Comparison of ENCODE assay signal across 8 cellular contexts in genomic region chr12:101759396-101760047, GRCh38. TPM values are rescaled to one million over a fixed set of nuclear protein-coding genes. Genes with fewer than 3 reads are reported as not detected.
DNase-seq lines count a peak whose midpoint lies in the region; ATAC-seq and TF ChIP-seq lines count a peak whose summit lies in the region.

No MANE protein-coding gene starts in this region.

- intact Hi-C loops in sciatic nerve (cut with DNase I): no loop called here

- no peaks in the 10 kb centered on the region for H4K20me1 ChIP-seq in fibroblast of lung (ENCODE audit: control insufficient read depth, extremely low read depth, insufficient read depth, low read length)

- no peak overlapping the region for H3K27ac Mint-ChIP-seq in HFFc6

- H3K9me3 ChIP-seq in fibroblast of lung (ENCODE audit: control insufficient read depth, insufficient read depth, low read depth, low read length): no peaks in the 10 kb centered on the region

- no peaks in the 10 kb centered on the region for H3K27me3 ChIP-seq in fibroblast of lung (ENCODE audit: control insufficient read depth, insufficient read depth, low read length)

- no peaks in the 10 kb centered on the region for H3K4me1 Mint-ChIP-seq in HFFc6 (ENCODE audit: low read depth)

- DNase-seq in ELR (ENCODE audit: low read depth): peak; percentile 67
- peak; percentile 21 for DNase-seq in HFFc6
- DNase-seq in RPMI7951 (ENCODE audit: low read depth): peak; percentile 39
- peak; percentile 15 to 58 for DNase-seq in fibroblast of lung (ENCODE audit: low read depth in 2 of 2)
- DNase-seq in sciatic nerve (ENCODE audit: low spot score): no peak
- no peak for DNase-seq in NCI-H1048 (lab: John Stamatoyannopoulos, UW)
- no peak for DNase-seq in stimulated activated CD4-positive, alpha-beta T cell treated with anti-CD3 and anti-CD28 coated beads, Interleukin-4, amount 100 ng/mL, for 4 hours
- no peak for DNase-seq in activated effector memory CD4-positive, alpha-beta T cell treated with Interleukin-2 at 50 U/mL for 16 hours

- no peak overlapping the region for H3K4me2 ChIP-seq in fibroblast of lung (ENCODE audit: extremely low read depth, insufficient read depth, low read length)

- no peaks in the 10 kb centered on the region for H3K79me2 ChIP-seq in fibroblast of lung (ENCODE audit: control insufficient read depth, insufficient read depth, low read length)

- H3K4me3 Mint-ChIP-seq in HFFc6: no peak overlapping the region

- no peaks in the 10 kb centered on the region; the same call in 1 of the 2 replicates for H3K36me3 Mint-ChIP-seq in HFFc6 (ENCODE audit: low read depth)

- H3K9ac ChIP-seq in fibroblast of lung (ENCODE audit: insufficient read depth, low read length): no peak overlapping the region

- H3K4me1 ChIP-seq in fibroblast of lung (ENCODE audit: control insufficient read depth, extremely low read depth, insufficient read depth, low read length): no peaks in the 10 kb centered on the region

- H3K27me3 Mint-ChIP-seq in HFFc6 (ENCODE audit: insufficient read depth): peaks cover 2% of the 10 kb centered on the region

- peak; percentile 39 for ATAC-seq in sciatic nerve

- no peak overlapping the region for H3K27ac ChIP-seq in fibroblast of lung (ENCODE audit: insufficient read depth, low read length)

- TF ChIP-seq CTCF in HFFc6 (IDR thresholded peaks at IDR 0.05) (peak; percentile 83), fibroblast of lung (conservative IDR thresholded peaks at IDR 0.05 in 1 of 2, IDR thresholded peaks at IDR 0.05 in 1 of 2; ENCODE audit: low read depth in 1 of 2, low read length in 2 of 2) (peak; percentile 75 to 94)

- H3K36me3 ChIP-seq in fibroblast of lung (ENCODE audit: control insufficient read depth, insufficient read depth, low read length): peaks cover 2% of the 10 kb centered on the region

- H3K4me3 ChIP-seq in fibroblast of lung (replicated peaks in 1 of 4; ENCODE audit: control extremely low read depth in 1 of 4, insufficient read depth in 1 of 4, low read depth in 3 of 4, low read length in 4 of 4): no peak overlapping the region

- H2AFZ ChIP-seq in fibroblast of lung (ENCODE audit: low read length): no peak overlapping the region

- no peaks in the 10 kb centered on the region for H3K9me3 Mint-ChIP-seq in HFFc6

RNA-seq across cellular contexts. Expression of gene SYCP3, which starts 20.3 kb away (rescaled TPM):
- not detected for total RNA-seq in HFFc6 (2021; fragmentation: NEBNext Ultra II Directional; extraction: Animal tissue kit (Norgen Biotek cat#: 25700))
- total RNA-seq in RPMI7951 (2014; rRNA removed; shearing (Covaris generic)): 0.20 TPM in 1 of 2 replicates, not detected in the other
- 0.17 and 0.26 TPM in 2 replicates for total RNA-seq in fibroblast of lung
- 0.02 TPM in 1 of 2 replicates, not detected in the other for polyA plus RNA-seq in fibroblast of lung
- 0.08 and 0.34 TPM in 2 replicates for polyA plus RNA-seq in fibroblast of lung (2012)
- 1.7 TPM in 1 of 2 replicates, not detected in the other for polyA minus RNA-seq in fibroblast of lung (ENCODE audit: low replicate concordance)
- not detected for total RNA-seq in sciatic nerve

Comparison
In these comparisons a context has a peak if more than half of its experiments do, and no peak if none do; other contexts are left out.
1. DNase-seq: peak in ELR (single experiment), HFFc6 (single experiment), RPMI7951 (single experiment) and fibroblast of lung (2 of 2); none in sciatic nerve (single experiment), NCI-H1048 (single experiment), stimulated activated CD4-positive, alpha-beta T cell treated with anti-CD3 and anti-CD28 coated beads, Interleukin-4, amount 100 ng/mL, for 4 hours (0 of 2) and activated effector memory CD4-positive, alpha-beta T cell treated with Interleukin-2 at 50 U/mL for 16 hours (single experiment).